ENCODE assay signal across 8 cellular contexts in the genomic region with DNA sequence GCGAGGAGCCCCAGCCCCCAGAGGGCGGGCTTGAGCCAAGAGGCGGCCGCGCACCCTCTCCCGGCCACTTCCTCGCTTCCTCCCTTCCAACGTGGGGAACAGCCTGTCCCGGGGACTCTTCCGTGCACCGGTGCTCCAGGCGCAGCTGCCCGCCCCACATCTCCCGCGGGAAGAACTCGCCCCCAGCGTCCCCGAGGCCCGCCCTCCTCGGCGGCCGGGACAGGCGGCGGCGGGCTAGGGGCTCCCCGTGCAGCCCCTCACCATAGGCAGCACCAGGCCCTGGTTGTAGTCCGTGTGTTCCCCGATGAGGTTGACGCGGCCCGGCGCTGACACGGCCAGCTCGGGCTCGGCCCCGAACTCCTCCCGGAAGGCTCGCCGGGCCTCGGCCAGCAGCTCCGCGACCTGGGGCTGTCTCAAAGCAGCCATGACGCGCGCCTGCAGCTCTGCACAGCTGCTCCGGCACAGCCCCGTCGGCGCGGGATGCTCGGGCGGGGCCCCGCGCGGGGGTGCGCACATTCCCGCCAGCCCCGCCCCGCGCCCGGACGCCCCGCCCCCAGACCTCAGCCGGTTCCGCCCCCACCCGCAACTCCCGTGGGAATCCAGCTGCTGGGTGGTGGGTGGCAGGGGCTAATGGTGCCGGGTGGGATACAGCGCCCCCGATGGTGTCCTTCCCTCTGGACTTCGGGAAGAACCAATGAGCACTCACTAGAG. TPM values are rescaled to one million over a fixed set of nuclear protein-coding genes. Genes with fewer than 3 reads are reported as not detected.
DNase-seq lines count a peak whose midpoint lies in the region; ATAC-seq, FAIRE-seq and TF ChIP-seq lines count a peak whose summit lies in the region.

Gene GALK1, minus strand, starts transcription at position 482 of the 711 bp plus-strand sequence. Its CDS starts 56 bp downstream, at position 426.

- H3K27ac ChIP-seq in OCI-LY7 (ENCODE audit: low read depth, low read length, poor library complexity, severe bottlenecking) (peak within 1 kb of the TSS; percentile 22), esophagus muscularis mucosa (replicated peaks in 1 of 4) (peak within 1 kb of the TSS; percentile 83 to 93 (median 90)), stomach smooth muscle (ENCODE audit: low read length) (peak within 1 kb of the TSS; percentile 70)

- TF ChIP-seq POLR2A in esophagus muscularis mucosa (IDR thresholded peaks at IDR 0.05; ENCODE audit: low read depth) = peak; percentile 47

- H3K27me3 ChIP-seq in esophagus muscularis mucosa = no peaks in the 10 kb centered on the region
- no peaks in the 10 kb centered on the region for H3K27me3 ChIP-seq in stomach smooth muscle (ENCODE audit: control insufficient read depth in 1 of 2, insufficient read depth in 2 of 2, low read length in 2 of 2)

- peak within 1 kb of the TSS; percentile 91 for H3K4me2 ChIP-seq in OCI-LY7 (ENCODE audit: low read length)

- H3K36me3 ChIP-seq in OCI-LY7 (ENCODE audit: insufficient read depth, low read length) (0 out of 2 replicates have a peak, but pooled peaks cover 4% of the 10 kb centered on the region), esophagus muscularis mucosa (peaks cover 0 to 26% (median 6%) of the 10 kb centered on the region in 4 donors), stomach smooth muscle (ENCODE audit: control insufficient read depth in 2 of 2, insufficient read depth in 2 of 2, low read length in 2 of 2) (peaks cover 0 to 3% of the 10 kb centered on the region in 2 donors)

- peak within 1 kb of the TSS; percentile 75 for H3K27ac Mint-ChIP-seq in activated T-cell treated with anti-CD3 and anti-CD28 coated beads, Interleukin-2, amount 50 U/mL, for 72 hours
- peak within 1 kb of the TSS in 5 of 6 donors; percentile 22 to 90 (median 65) for H3K27ac Mint-ChIP-seq in naive B cell

- TF ChIP-seq CTCF in AG04449 (IDR thresholded peaks at IDR 0.05; ENCODE audit: insufficient read depth, low read length, missing control alignments) = peak; percentile 77
- peak; percentile 48 for TF ChIP-seq CTCF in OCI-LY7 (conservative IDR thresholded peaks at IDR 0.05; ENCODE audit: low read length)
- peak; percentile 48 to 75 (median 65) for TF ChIP-seq CTCF in esophagus muscularis mucosa (IDR thresholded peaks at IDR 0.05)

- ATAC-seq in HG03097 (IDR thresholded peaks at IDR 0.05; ENCODE audit: low FRiP score, unreplicated experiment) = peak; percentile 60
- ATAC-seq in activated T-cell treated with anti-CD3 and anti-CD28 coated beads, Interleukin-2, amount 50 U/mL, for 72 hours (replicated peaks in 1 of 2) = peak; percentile 85 to 87
- ATAC-seq in naive B cell (ENCODE audit: low read depth in 2 of 2) = peak; percentile 95

- H3K4me3 ChIP-seq in AG04449 (ENCODE audit: low read depth, low read length) (peak within 1 kb of the TSS; percentile 66), OCI-LY7 (ENCODE audit: low read depth, low read length, poor library complexity, severe bottlenecking) (peak within 1 kb of the TSS; percentile 75), esophagus muscularis mucosa (peak within 1 kb of the TSS; percentile 71 to 91 (median 77)), stomach smooth muscle (ENCODE audit: low read length in 2 of 2) (peak within 1 kb of the TSS; percentile 76 to 77)

- BruUV-seq in OCI-LY7 (replicated peaks; lab: Mats Ljungman, UMichigan) = no TSS peak

- peak within 1 kb of the TSS; percentile 83 to 93 for H3K4me3 Mint-ChIP-seq in activated T-cell treated with anti-CD3 and anti-CD28 coated beads, Interleukin-2, amount 50 U/mL, for 72 hours
- H3K4me3 Mint-ChIP-seq in naive B cell = peak within 1 kb of the TSS; percentile 76 to 90 (median 82)

- no peak for TF ChIP-seq EP300 in esophagus muscularis mucosa (IDR thresholded peaks at IDR 0.05)

- intact Hi-C loops in OCI-LY7 (cut with micrococcal nuclease; ENCODE audit: unreplicated experiment) (loop anchor here (1.0 kb wide), 3 partner anchors 14 to 83 kb away; a partner anchor contains a TSS), esophagus muscularis mucosa (cut with DNase I) (loop anchor here (10.0 kb wide), 1 partner anchor 60 kb away; no protein-coding TSS in a partner anchor)

- peak within 1 kb of the TSS; percentile 81 for H2AFZ ChIP-seq in OCI-LY7 (ENCODE audit: low read length)

- DNase-seq in AG04449 (ENCODE audit: low read depth, low spot score) (no peak), GM18507 (ENCODE audit: extremely low spot score, insufficient read length, low read depth) (peak; percentile 82), OCI-LY7 (ENCODE audit: low spot score) (peak; percentile 91), esophagus muscularis mucosa (ENCODE audit: extremely low spot score) (no peak), naive B cell (peak; percentile 71)
- DNase-seq in activated T-cell treated with anti-CD3 and anti-CD28 coated beads, Interleukin-2, amount 50 U/mL, for 72 hours = peak; percentile 84 to 85

- H3K4me1 ChIP-seq in OCI-LY7 (ENCODE audit: insufficient read depth, low read length, poor library complexity, severe bottlenecking) (peaks cover 18% of the 10 kb centered on the region), esophagus muscularis mucosa (peaks cover 10 to 30% (median 26%) of the 10 kb centered on the region in 4 donors), stomach smooth muscle (ENCODE audit: control insufficient read depth, insufficient read depth, low read length) (peaks cover 21% of the 10 kb centered on the region)

- H3K9me3 Mint-ChIP-seq in activated T-cell treated with anti-CD3 and anti-CD28 coated beads, Interleukin-2, amount 50 U/mL, for 72 hours = no peaks in the 10 kb centered on the region
- H3K9me3 Mint-ChIP-seq in naive B cell = no peaks in the 10 kb centered on the region

- CTCF ChIA-PET in AG04449 (lab: Yijun Ruan, JAX) (interaction anchor here (0.6 to 23.0 kb wide), 24 partner anchors 8 to 140 kb away, joined by 3 to 1427 read pairs (median 4); partner anchors contain the start of genes SMIM5, TRIM47, TRIM65 and UNK), OCI-LY7 (lab: Charles Lee; ENCODE audit: unreplicated experiment) (interaction anchor here (0.9 to 3.1 kb wide), 4 partner anchors 12 to 82 kb away, joined by 3 to 15 read pairs (median 5); partner anchors contain the start of gene UNK)

- POLR2A ChIA-PET in AG04449 (lab: Yijun Ruan, JAX) = interaction anchor here (0.6 to 5.2 kb wide), 8 partner anchors 10 to 132 kb away, joined by 3 to 69 read pairs (median 4); partner anchors contain the start of gene TRIM65
- POLR2A ChIA-PET in OCI-LY7 (lab: Charles Lee) = interaction anchor here (0.6 to 3.0 kb wide), 11 partner anchors 9 to 138 kb away, joined by 3 to 12 read pairs (median 8); partner anchors contain the start of gene UNK

- no peaks in the 10 kb centered on the region for H4K20me1 ChIP-seq in OCI-LY7 (ENCODE audit: insufficient read depth, low read length)

- no peaks in the 10 kb centered on the region for H3K27me3 Mint-ChIP-seq in activated T-cell treated with anti-CD3 and anti-CD28 coated beads, Interleukin-2, amount 50 U/mL, for 72 hours (ENCODE audit: low read depth)
- H3K27me3 Mint-ChIP-seq in naive B cell = no peaks in the 10 kb centered on the region

- under 1% methylated on average over 15 of the region's 71 CpGs for WGBS in esophagus muscularis mucosa

- no peaks in the 10 kb centered on the region for H3K79me2 ChIP-seq in OCI-LY7 (ENCODE audit: insufficient read depth, low read depth, low read length)

- H3K36me3 Mint-ChIP-seq in activated T-cell treated with anti-CD3 and anti-CD28 coated beads, Interleukin-2, amount 50 U/mL, for 72 hours (ENCODE audit: insufficient read depth in 2 of 2) = peaks cover 0 to 1% of the 10 kb centered on the region in 2 donors
- no peaks in the 10 kb centered on the region for H3K36me3 Mint-ChIP-seq in naive B cell

- H3K9ac ChIP-seq in stomach smooth muscle (ENCODE audit: low read length in 2 of 2) = peak within 1 kb of the TSS; percentile 68 to 81

- FAIRE-seq in GM18507 (lab: Jason Lieb, UNC) = peak; percentile 36

- peaks cover 19% of the 10 kb centered on the region for H3K4me1 Mint-ChIP-seq in activated T-cell treated with anti-CD3 and anti-CD28 coated beads, Interleukin-2, amount 50 U/mL, for 72 hours (ENCODE audit: low read depth)
- H3K4me1 Mint-ChIP-seq in naive B cell = peaks cover 9 to 23% (median 13%) of the 10 kb centered on the region in 3 donors

- no peaks in the 10 kb centered on the region for H3K9me3 ChIP-seq in OCI-LY7 (ENCODE audit: low read length)
- H3K9me3 ChIP-seq in esophagus muscularis mucosa = no peaks in the 10 kb centered on the region
- no peaks in the 10 kb centered on the region for H3K9me3 ChIP-seq in stomach smooth muscle (ENCODE audit: control insufficient read depth in 2 of 2, low read length in 2 of 2)

- no peaks in the 10 kb centered on the region for H3K9me2 ChIP-seq in OCI-LY7 (ENCODE audit: insufficient read depth, low read length)

RNA-seq across cellular contexts. Expression of gene GALK1, which starts in this region (rescaled TPM):
- 88.2 and 99.4 TPM in 2 replicates for total RNA-seq in OCI-LY7 (2014; rRNA removed; shearing (Covaris generic))
- 74.8 and 76.5 TPM in 2 replicates for total RNA-seq in OCI-LY7 (2022)
- total RNA-seq in activated T-cell treated with anti-CD3 and anti-CD28 coated beads, Interleukin-2, amount 50 U/mL, for 72 hours = 10 to 100 TPM; 41.9 to 51.2 TPM
- 10 to 100 TPM; 16.9 to 34.1 (median 24.4) TPM for total RNA-seq in esophagus muscularis mucosa
- polyA plus RNA-seq in naive B cell (ENCODE audit: low read depth in 6 of 6) = 10 to 100 TPM in 4 of 6 donors, 1 to 10 TPM in 2; 8.3 to 21.9 (median 14.6) TPM

Comparison
In these comparisons a context has a peak if more than half of its experiments do, and no peak if none do; other contexts are left out.
1. DNase-seq: peak in GM18507 (single experiment), OCI-LY7 (single experiment), activated T-cell treated with anti-CD3 and anti-CD28 coated beads, Interleukin-2, amount 50 U/mL, for 72 hours (2 of 2) and naive B cell (single experiment); none in AG04449 (single experiment) and esophagus muscularis mucosa (single experiment).
2. H3K27ac ChIP-seq: peak in every context shown above with its lines; median percentile 90 in esophagus muscularis mucosa; 70 in stomach smooth muscle; 22 in OCI-LY7.
3. Peak in every context shown above with its lines, with median percentiles within 50 percentile points of each other: H3K4me3 ChIP-seq, CTCF ChIP-seq and ATAC-seq.